ENCODE assay signal across 20 cellular contexts in genomic region chr2:61951876-61952275, GRCh38.
"Had no signal": no experiment of that assay in that cellular context is flagged by ENCODE, and none has a peak within 500 bp of the region (broad histone marks: within the 10 kb centered on the region; RNA-seq: fewer than 3 reads in every experiment).

No MANE protein-coding gene starts in this region.

- H3K27ac Mint-ChIP-seq: dendritic cell treated with granulocyte-macrophage colony-stimulating factor and Interleukin-4, amounts not matched to agents 40 ng/mL and 50 ng/mL, for 4 days; effector memory CD8-positive, alpha-beta T cell; natural killer cell; type B pancreatic cell had no signal

- H3K9me3 ChIP-seq: ovary, thyroid gland, uterus had no signal

- H3K27me3 ChIP-seq: esophagus squamous epithelium, heart left ventricle, ovary, thyroid gland, uterus had no signal

- H3K36me3 Mint-ChIP-seq: natural killer cell had no signal

- H3K9me3 Mint-ChIP-seq: dendritic cell treated with granulocyte-macrophage colony-stimulating factor and Interleukin-4, amounts not matched to agents 40 ng/mL and 50 ng/mL, for 4 days; effector memory CD8-positive, alpha-beta T cell; natural killer cell had no signal

- H3K27me3 Mint-ChIP-seq: dendritic cell treated with granulocyte-macrophage colony-stimulating factor and Interleukin-4, amounts not matched to agents 40 ng/mL and 50 ng/mL, for 4 days; effector memory CD8-positive, alpha-beta T cell; type B pancreatic cell had no signal

- H3K4me3 ChIP-seq: esophagus squamous epithelium, heart left ventricle, ovary, thyroid gland, uterus had no signal

- FAIRE-seq: colon, islet of Langerhans, small intestine had no signal

- DNase-seq: effector memory CD8-positive, alpha-beta T cell; esophagus squamous epithelium; foreskin melanocyte; heart left ventricle; hippocampal formation; kidney glomerular epithelial cell; natural killer cell; ovary; right cardiac atrium; small intestine; stimulated activated CD4-positive, alpha-beta T cell treated with anti-CD3 and anti-CD28 coated beads, Interleukin-12 subunit alpha, Interleukin-12 subunit beta, amount 100 ng/mL, for 4 hours; stimulated activated naive CD4-positive, alpha-beta T cell treated with Interleukin-2 at 50 U/mL for 16 hours; thyroid gland; uterus had no signal

- H3K4me3 Mint-ChIP-seq: dendritic cell treated with granulocyte-macrophage colony-stimulating factor and Interleukin-4, amounts not matched to agents 40 ng/mL and 50 ng/mL, for 4 days; effector memory CD8-positive, alpha-beta T cell; mesothelial cell of epicardium; natural killer cell; neural crest cell; type B pancreatic cell had no signal

- H3K4me1 ChIP-seq: uterus had no signal

- H3K36me3 ChIP-seq: esophagus squamous epithelium, heart left ventricle, ovary, thyroid gland, uterus had no signal

- H3K27ac ChIP-seq: esophagus squamous epithelium, heart left ventricle, ovary, thyroid gland had no signal
